32 cellular contexts compared by ENCODE assay signal in the genomic region with DNA sequence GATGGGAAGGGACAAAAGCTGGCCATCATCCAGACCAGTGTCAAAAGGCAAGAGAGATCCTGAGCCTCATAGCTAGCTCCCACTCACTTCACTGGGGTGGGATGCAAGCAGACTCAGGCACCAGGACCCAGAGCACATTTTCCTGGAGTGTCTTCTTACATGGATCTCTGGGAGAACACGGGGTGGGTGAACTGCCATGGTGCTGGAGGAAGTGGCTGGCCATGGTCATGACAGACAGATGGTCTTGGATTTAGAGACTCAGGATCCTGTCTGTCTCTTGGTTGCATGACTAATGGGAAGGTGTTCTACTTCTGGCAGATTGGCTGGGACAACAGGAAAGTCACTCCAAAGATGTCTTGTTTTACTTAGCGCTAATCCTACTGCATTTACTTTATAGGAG.
"Had no signal": no experiment of that assay in that cellular context is flagged by ENCODE, and none has a peak within 500 bp of the region (broad histone marks: within the 10 kb centered on the region; RNA-seq: fewer than 3 reads in every experiment).

No MANE protein-coding gene starts in this region.

- DNase-seq: activated CD4-positive, alpha-beta memory T cell treated with anti-CD3 and anti-CD28 coated beads for 36 hours; activated CD4-positive, alpha-beta T cell treated with anti-CD3 and anti-CD28 coated beads, Interleukin-2, amount 10 ng/mL, durations not matched to agents 24 days and 14 days; activated CD4-positive, CD25-positive, alpha-beta regulatory T cell treated with anti-CD3 and anti-CD28 coated beads, Interleukin-2, amount 50 U/mL, for 72 hours; activated CD8-positive, alpha-beta memory T cell treated with anti-CD3 and anti-CD28 coated beads, Interleukin-2, amount 50 U/mL, for 4 hours; activated effector memory CD4-positive, alpha-beta T cell treated with anti-CD3 and anti-CD28 coated beads, Interleukin-2, amount 50 U/mL, for 16 hours; activated naive CD4-positive, alpha-beta T cell treated with anti-CD3 and anti-CD28 coated beads for 36 hours; activated naive CD8-positive, alpha-beta T cell treated with anti-CD3 and anti-CD28 coated beads for 36 hours; activated T-cell treated with anti-CD3 and anti-CD28 coated beads, Interleukin-2, amount 50 U/mL, for 1 hour; adrenal gland; aorta; body of pancreas; endodermal cell; head of caudate nucleus; hippocampal formation; kidney; midbrain; naive thymus-derived CD4-positive, alpha-beta T cell; pancreas; retina; small intestine; stimulated activated CD4-positive, alpha-beta T cell treated with anti-CD3 and anti-CD28 coated beads, Interleukin-1b, Interleukin-23, amount 100 ng/mL, for 48 hours; stimulated activated CD4-positive, alpha-beta T cell treated with anti-CD3 and anti-CD28 coated beads, Interleukin-4, amount 100 ng/mL, for 4 hours; stimulated activated CD8-positive, alpha-beta memory T cell treated with anti-CD3 and anti-CD28 coated beads, Interleukin-4, amount 100 ng/mL, for 48 hours; stimulated activated naive B cell treated with anti-CD40 and anti-IgM and Interleukin-4, amounts not matched to agents 10 μg/mL and 1 μg/mL and 100 μg/mL, for 72 hours; stomach; T-helper 9 cell; tibial artery; upper lobe of right lung had no signal

- H3K9me3 ChIP-seq: adrenal gland, body of pancreas, pancreas, prostate gland, suprapubic skin, tibial artery, upper lobe of right lung had no signal

- H3K4me1 ChIP-seq: adrenal gland, body of pancreas, pancreas, prostate gland, stomach, suprapubic skin, tibial artery, upper lobe of right lung had no signal

- H3K4me3 ChIP-seq: adrenal gland, body of pancreas, coronary artery, pancreas, prostate gland, stomach, suprapubic skin, tibial artery, upper lobe of right lung had no signal

- H3K27me3 ChIP-seq: adrenal gland, body of pancreas, pancreas, stomach, suprapubic skin, tibial artery, upper lobe of right lung had no signal

- H3K27ac ChIP-seq: adrenal gland, body of pancreas, coronary artery, pancreas, prostate gland, stomach, suprapubic skin, tibial artery, upper lobe of right lung had no signal

- ATAC-seq: body of pancreas; naive thymus-derived CD4-positive, alpha-beta T cell; pancreas; sciatic nerve; stimulated activated naive B cell treated with anti-CD40 and anti-IgM and Interleukin-4, amounts not matched to agents 10 μg/mL and 1 μg/mL and 100 μg/mL, for 72 hours; upper lobe of right lung had no signal

- H3K36me3 ChIP-seq: adrenal gland, pancreas, prostate gland, stomach, suprapubic skin, tibial artery, upper lobe of right lung had no signal
